ENCODE assay signal across 8 cellular contexts in the genomic region with DNA sequence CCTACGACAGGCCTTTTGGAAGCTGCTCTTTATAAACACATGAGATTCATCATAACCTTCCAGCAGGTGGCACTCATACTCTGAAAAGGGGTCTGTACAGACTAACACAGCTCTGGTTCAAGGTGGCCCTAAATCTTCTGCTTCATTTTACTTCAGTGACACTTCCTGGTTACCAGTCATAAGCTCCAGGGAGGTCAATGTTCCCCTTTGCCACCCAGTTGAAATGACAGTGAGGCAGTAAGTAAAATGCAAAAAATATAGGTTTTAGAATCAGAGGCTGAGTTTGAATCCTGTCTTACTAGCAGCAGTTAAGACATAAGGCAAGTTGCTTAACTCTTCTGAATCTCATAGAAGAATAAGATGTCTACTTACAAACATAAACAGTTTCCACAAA.
DNase-seq lines count a peak whose midpoint lies in the region; FAIRE-seq and TF ChIP-seq lines count a peak whose summit lies in the region.

No MANE protein-coding gene starts in this region.

- no peaks in the 10 kb centered on the region for H3K9me3 Mint-ChIP-seq in activated naive CD4-positive, alpha-beta T cell treated with anti-CD3 and anti-CD28 coated beads, Interleukin-2, amount 10 ng/mL, durations not matched to agents 7 days and 5 days

- H3K4me1 Mint-ChIP-seq in activated naive CD4-positive, alpha-beta T cell treated with anti-CD3 and anti-CD28 coated beads, Interleukin-2, amount 10 ng/mL, durations not matched to agents 7 days and 5 days: peaks cover 15% of the 10 kb centered on the region

- no peak overlapping the region for H3K4me3 Mint-ChIP-seq in activated naive CD4-positive, alpha-beta T cell treated with anti-CD3 and anti-CD28 coated beads, Interleukin-2, amount 10 ng/mL, durations not matched to agents 7 days and 5 days

- TF ChIP-seq POLR2A in H54 (IDR thresholded peaks at IDR 0.05; ENCODE audit: low read depth, low read length): no peak

- FAIRE-seq in H54 (lab: Jason Lieb, UNC): peak; percentile 87

- no peak overlapping the region for H3K27ac Mint-ChIP-seq in activated naive CD4-positive, alpha-beta T cell treated with anti-CD3 and anti-CD28 coated beads, Interleukin-2, amount 10 ng/mL, durations not matched to agents 7 days and 5 days

- CTCF ChIA-PET in activated naive CD4-positive, alpha-beta T cell treated with anti-CD3 and anti-CD28 coated beads, Interleukin-2, amount 10 ng/mL, durations not matched to agents 7 days and 5 days (lab: Charles Lee): interaction anchor here (0.6 to 3.3 kb wide), 28 partner anchors 11 to 329 kb away, joined by 3 to 40 read pairs (median 5); a partner anchor contains a TSS

- DNase-seq in GM04504 (ENCODE audit: low read depth) (peak; percentile 67), H54 (ENCODE audit: insufficient read length, low spot score) (peak; percentile 12), Kasumi-1 (lab: John Stamatoyannopoulos, UW) (peak; percentile 92 to 97), RKO (ENCODE audit: low spot score) (peak; percentile 91), glomerular endothelial cell (ENCODE audit: extremely low read depth, low read depth, low spot score) (peak; percentile 58), pons (ENCODE audit: low spot score) (peak; percentile 97), ecto neural progenitor cell (ENCODE audit: low spot score) (no peak)
- DNase-seq in activated naive CD4-positive, alpha-beta T cell treated with anti-CD3 and anti-CD28 coated beads, Interleukin-2, amount 10 ng/mL, durations not matched to agents 7 days and 5 days: peak; percentile 75

- H3K36me3 Mint-ChIP-seq in activated naive CD4-positive, alpha-beta T cell treated with anti-CD3 and anti-CD28 coated beads, Interleukin-2, amount 10 ng/mL, durations not matched to agents 7 days and 5 days: no peaks in the 10 kb centered on the region

- H3K27me3 Mint-ChIP-seq in activated naive CD4-positive, alpha-beta T cell treated with anti-CD3 and anti-CD28 coated beads, Interleukin-2, amount 10 ng/mL, durations not matched to agents 7 days and 5 days: no peaks in the 10 kb centered on the region
